Comparison of ENCODE assay signal across 31 cellular contexts in genomic region chr11:132910016-132910760, GRCh38.
DNase-seq lines count a peak whose midpoint lies in the region; ATAC-seq lines count a peak whose summit lies in the region.
"Had no signal": no experiment of that assay in that cellular context is flagged by ENCODE, and none has a peak within 500 bp of the region (broad histone marks: within the 10 kb centered on the region; RNA-seq: fewer than 3 reads in every experiment).

No MANE protein-coding gene starts in this region.

- H3K9ac ChIP-seq in neuronal stem cell (ENCODE audit: low read depth, low read length, poor library complexity) = no peak overlapping the region
- H3K9ac ChIP-seq: SK-N-SH had no signal

- H4K91ac ChIP-seq in neuronal stem cell (ENCODE audit: low read depth, low read length, poor library complexity) = no peak overlapping the region

- ATAC-seq in aorta (ENCODE audit: low FRiP score) (no peak), esophagus mucosa (no peak), HG02759 (IDR thresholded peaks at IDR 0.05; ENCODE audit: unreplicated experiment) (no peak)
- ATAC-seq: gastrocnemius medialis; left lung; PC-3; sciatic nerve; stimulated activated naive CD8-positive, alpha-beta T cell treated with anti-CD3 and anti-CD28 coated beads, Interleukin-15, amount 100 ng/mL, for 72 hours had no signal

- no peak overlapping the region for H3K4me2 ChIP-seq in neuronal stem cell (ENCODE audit: insufficient read depth, low read length, poor library complexity, severe bottlenecking)
- H3K4me2 ChIP-seq: SK-N-SH had no signal

- no peak overlapping the region for H3K4ac ChIP-seq in neuronal stem cell (ENCODE audit: low read length)

- H4K8ac ChIP-seq in neuronal stem cell (ENCODE audit: low read depth, low read length) = no peak overlapping the region

- peaks cover 10 to 11% of the 10 kb centered on the region in 2 donors for H3K4me1 ChIP-seq in neuronal stem cell (ENCODE audit: control insufficient read depth in 2 of 2, insufficient read depth in 1 of 2, low read depth in 1 of 2, low read length in 2 of 2)
- no peaks in the 10 kb centered on the region for H3K4me1 ChIP-seq in aorta (ENCODE audit: control insufficient read depth in 1 of 2, insufficient read depth in 2 of 2, low read length in 2 of 2)
- H3K4me1 ChIP-seq: Caco-2, gastrocnemius medialis, left lung, thyroid gland had no signal

- H3K27ac ChIP-seq in neuronal stem cell (replicated peaks; ENCODE audit: low read length) (no peak overlapping the region), aorta (ENCODE audit: low read depth in 1 of 2, low read length in 2 of 2) (no peak overlapping the region)
- H3K27ac ChIP-seq: 22Rv1, C4-2B, gastrocnemius medialis, left lung, thyroid gland had no signal

- no peak overlapping the region for H3K14ac ChIP-seq in neuronal stem cell (ENCODE audit: low read length)

- peak; percentile 27 for DNase-seq in Ammon's horn (ENCODE audit: low spot score)
- DNase-seq in astrocyte of the hippocampus (ENCODE audit: low read depth, low spot score) = peak; percentile 54
- DNase-seq in hippocampal formation (lab: John Stamatoyannopoulos, UW) = peak; percentile 8 to 21
- DNase-seq in neuronal stem cell (ENCODE audit: low spot score) = no peak
- DNase-seq in aorta = no peak
- no peak for DNase-seq in hepatic stellate cell (ENCODE audit: low spot score)
- DNase-seq: activated B cell treated with CpG ODN at 0.5 μM for 24 hours; activated CD4-positive, alpha-beta T cell treated with anti-CD3 and anti-CD28 coated beads, Interleukin-2, amount 50 U/mL, for 1 hour; activated effector memory CD4-positive, alpha-beta T cell treated with anti-CD3 and anti-CD28 coated beads, Interleukin-2, amount 50 U/mL, for 16 hours; activated naive CD8-positive, alpha-beta T cell treated with anti-CD3 and anti-CD28 coated beads for 36 hours; activated T-cell treated with anti-CD3 and anti-CD28 coated beads, Interleukin-2, amount 50 U/mL, for 24 hours; Caco-2; gastrocnemius medialis; GOT3; KG1; left lung; MG63; NCI-H2081; NCI-H226; NCI-H526 treated with DMSO at 0.1 percent for 48 hours; PC-3; SK-N-SH; stimulated activated CD4-positive, alpha-beta T cell treated with anti-CD3 and anti-CD28 coated beads, Interleukin-12 subunit alpha, Interleukin-12 subunit beta, amount 100 ng/mL, for 4 hours; stimulated activated CD4-positive, alpha-beta T cell treated with anti-CD3 and anti-CD28 coated beads, Interleukin-2, amount 100 ng/mL, for 48 hours; stimulated activated naive CD8-positive, alpha-beta T cell treated with anti-CD3 and anti-CD28 coated beads, Interleukin-15, amount 100 ng/mL, for 72 hours; thyroid gland had no signal

- H3K9me3 ChIP-seq in neuronal stem cell (replicated peaks in 1 of 2; ENCODE audit: control insufficient read depth in 2 of 2, insufficient read depth in 1 of 2, low read depth in 1 of 2, low read length in 2 of 2) (peaks cover 0 to 3% of the 10 kb centered on the region in 2 donors), aorta (ENCODE audit: control insufficient read depth, low read length) (peaks cover 1% of the 10 kb centered on the region)
- H3K9me3 ChIP-seq: Caco-2, gastrocnemius medialis, left lung, MG63, SK-N-SH, thyroid gland had no signal

- H3K27me3 ChIP-seq in neuronal stem cell (ENCODE audit: control insufficient read depth in 3 of 3, insufficient read depth in 3 of 3, low read depth in 1 of 3, low read length in 3 of 3) (no peaks in the 10 kb centered on the region), aorta (ENCODE audit: control insufficient read depth in 1 of 2, insufficient read depth in 2 of 2, low read length in 1 of 2) (no peaks in the 10 kb centered on the region)
- H3K27me3 ChIP-seq: gastrocnemius medialis, left lung, MG63, thyroid gland had no signal

- H3K79me1 ChIP-seq in neuronal stem cell (ENCODE audit: low read depth, low read length) = no peaks in the 10 kb centered on the region

- H3K18ac ChIP-seq in neuronal stem cell (ENCODE audit: low read length) = peak overlapping the region; percentile 32

- no peak overlapping the region for H2AK5ac ChIP-seq in neuronal stem cell (ENCODE audit: low read depth, low read length)

- H3K23ac ChIP-seq in neuronal stem cell (ENCODE audit: low read depth, low read length, poor library complexity) = no peak overlapping the region

- H3K36me3 ChIP-seq in neuronal stem cell (replicated peaks in 1 of 2; ENCODE audit: control insufficient read depth in 2 of 2, insufficient read depth in 2 of 2, low read length in 2 of 2) = no peaks in the 10 kb centered on the region
- no peaks in the 10 kb centered on the region for H3K36me3 ChIP-seq in aorta (ENCODE audit: control insufficient read depth in 1 of 2, insufficient read depth in 2 of 2, low read length in 1 of 2)
- H3K36me3 ChIP-seq: gastrocnemius medialis, left lung, MG63, thyroid gland had no signal

- H2BK5ac ChIP-seq in neuronal stem cell (ENCODE audit: low read length) = no peak overlapping the region

- H2BK15ac ChIP-seq in neuronal stem cell (ENCODE audit: low read length) = no peak overlapping the region

- H3K4me3 ChIP-seq in neuronal stem cell (ENCODE audit: low read length in 2 of 2) = no peak overlapping the region
- no peak overlapping the region for H3K4me3 ChIP-seq in aorta (ENCODE audit: low read length in 2 of 2)
- H3K4me3 ChIP-seq: gastrocnemius medialis, left lung, MG63, thyroid gland had no signal

- no peak overlapping the region for H2BK12ac ChIP-seq in neuronal stem cell (ENCODE audit: low read length)

- peak overlapping the region; percentile 56 for H2AFZ ChIP-seq in neuronal stem cell (ENCODE audit: low read length)

- WGBS in neuronal stem cell (ENCODE audit: extremely low coverage in 2 of 2, insufficient read length in 2 of 2, insufficient replicate concordance in 1 of 2), 2 donors = no CpG with 5 or more reads among the region's 18 CpGs
- WGBS in aorta, 2 donors = 45 to 47% methylated on average over 18 of the region's 18 CpGs

- no peak overlapping the region for H2BK120ac ChIP-seq in neuronal stem cell (ENCODE audit: low read depth, low read length)

- intact Hi-C loops in aorta (cut with DNase I) = no loop called here

Comparison
In these comparisons a context has a peak if more than half of its experiments do, and no peak if none do; other contexts are left out.
1. DNase-seq: peak in Ammon's horn (single experiment), astrocyte of the hippocampus (single experiment) and hippocampal formation (2 of 2); none in neuronal stem cell (single experiment), aorta (0 of 2) and hepatic stellate cell (single experiment).